Comparison of ENCODE assay signal across 1 cellular context in genomic region chr3:66425032-66425431, GRCh38.
TF ChIP-seq lines count a peak whose summit lies in the region.

No MANE protein-coding gene starts in this region.

TF ChIP-seq in HepG2, 621 proteins besides CTCF, POLR2A, EP300 and RAD21 (continued from another document):
- no peak for TF ChIP-seq ZNF318 (CRISPR knock-in tag; IDR thresholded peaks at IDR 0.05)
- TF ChIP-seq SETDB1 (CRISPR knock-in tag; IDR thresholded peaks at IDR 0.05; ENCODE audit: borderline replicate concordance) = no peak
- TF ChIP-seq POLR2AphosphoS2 (IDR thresholded peaks at IDR 0.05; ENCODE audit: low read depth, low read length) = no peak
- TF ChIP-seq MLX (CRISPR knock-in tag; IDR thresholded peaks at IDR 0.05) = no peak
TF ChIP-seq in HepG2: peak in this region for 0.
